Comparison of ENCODE assay signal across 12 cellular contexts in genomic region chr2:37774976-37775907, GRCh38.
DNase-seq lines count a peak whose midpoint lies in the region; ATAC-seq and TF ChIP-seq lines count a peak whose summit lies in the region.
"Had no signal": no experiment of that assay in that cellular context is flagged by ENCODE, and none has a peak within 500 bp of the region (broad histone marks: within the 10 kb centered on the region; RNA-seq: fewer than 3 reads in every experiment).

No MANE protein-coding gene starts in this region.

- ATAC-seq in HG02623 (IDR thresholded peaks at IDR 0.05; ENCODE audit: unreplicated experiment): no peak
- no peak for ATAC-seq in HG03025 (IDR thresholded peaks at IDR 0.05; ENCODE audit: low FRiP score, unreplicated experiment)
- ATAC-seq: effector memory CD8-positive, alpha-beta T cell had no signal

- H3K27me3 ChIP-seq in AG04450 (ENCODE audit: control insufficient read depth, insufficient read depth, low read length) (no peaks in the 10 kb centered on the region), esophagus squamous epithelium (peaks cover 0 to 83% (median 0%) of the 10 kb centered on the region in 4 donors), rectal smooth muscle tissue (ENCODE audit: control insufficient read depth, insufficient read depth, low read length) (no peaks in the 10 kb centered on the region), testis (no peaks in the 10 kb centered on the region)
- H3K27me3 ChIP-seq: adrenal gland had no signal

- H3K36me3 ChIP-seq in esophagus squamous epithelium (no peaks in the 10 kb centered on the region), rectal smooth muscle tissue (ENCODE audit: control insufficient read depth, insufficient read depth, low read length) (no peaks in the 10 kb centered on the region), testis (ENCODE audit: low read depth, missing control alignments) (no peaks in the 10 kb centered on the region)
- H3K36me3 ChIP-seq: adrenal gland had no signal

- H3K27ac ChIP-seq in AG04450 (ENCODE audit: low read depth, low read length) (peak overlapping the region; percentile 87), RWPE1 (peak overlapping the region; percentile 93), esophagus squamous epithelium (peak overlapping the region in 3 of 4 donors; percentile 36 to 73 (median 64)), rectal smooth muscle tissue (ENCODE audit: low read depth, low read length) (peak overlapping the region; percentile 87), testis (no peak overlapping the region)
- H3K27ac ChIP-seq: VCaP had no signal

- intact Hi-C loops in esophagus squamous epithelium (cut with DNase I): no loop called here
- intact Hi-C loops in testis (cut with DNase I; ENCODE audit: low total_unique reads): no loop called here

- H3K4me3 ChIP-seq in AG04450 (ENCODE audit: low read depth, low read length) (no peak overlapping the region), esophagus squamous epithelium (no peak overlapping the region), rectal smooth muscle tissue (ENCODE audit: low read length) (no peak overlapping the region), testis (no peak overlapping the region)
- H3K4me3 ChIP-seq: adrenal gland had no signal

- POLR2A ChIA-PET in AG04450 (lab: Yijun Ruan, JAX) (interaction anchor here (1.1 to 2.1 kb wide), 4 partner anchors 9 to 108 kb away, joined by 3 to 8 read pairs (median 5); no protein-coding TSS in a partner anchor), RWPE1 (lab: Yijun Ruan, JAX; ENCODE audit: low non-redundant PET) (no interaction called here)

- no peak overlapping the region for H3K9ac ChIP-seq in rectal smooth muscle tissue (ENCODE audit: low read length)

- CTCF ChIA-PET in AG04450 (lab: Charles Lee): interaction anchor here (2.3 kb wide), 1 partner anchor 102 kb away, joined by 12 read pairs; no protein-coding TSS in a partner anchor
- CTCF ChIA-PET in RWPE1 (lab: Yijun Ruan, JAX): no interaction called here

- H3K9me3 ChIP-seq in AG04450 (ENCODE audit: control insufficient read depth, insufficient read depth, low read length): no peaks in the 10 kb centered on the region
- H3K9me3 ChIP-seq in esophagus squamous epithelium: no peaks in the 10 kb centered on the region
- H3K9me3 ChIP-seq in testis: no peaks in the 10 kb centered on the region
- H3K9me3 ChIP-seq: adrenal gland had no signal

- no peak for TF ChIP-seq POLR2A in esophagus squamous epithelium (IDR thresholded peaks at IDR 0.05)
- TF ChIP-seq POLR2A in testis (IDR thresholded peaks at IDR 0.05): no peak

- H3K4me1 ChIP-seq in esophagus squamous epithelium (peaks cover 0 to 32% (median 17%) of the 10 kb centered on the region in 3 donors), rectal smooth muscle tissue (ENCODE audit: control insufficient read depth, insufficient read depth, low read length) (peaks cover 69% of the 10 kb centered on the region), testis (peaks cover 6% of the 10 kb centered on the region)

- WGBS in esophagus squamous epithelium, 2 donors: 39% methylated on average over 6 to 9 of the region's 9 CpGs
- WGBS in testis, 2 donors: 71 to 77% methylated on average over 9 of the region's 9 CpGs

- DNase-seq in AG04450 (ENCODE audit: low read depth, low spot score) (no peak), RWPE1 (ENCODE audit: low spot score) (no peak), esophagus squamous epithelium (lab: John Stamatoyannopoulos, UW) (no peak), iPS-NIHi7 (ENCODE audit: extremely low spot score) (no peak), testis (no peak)
- DNase-seq: activated CD8-positive, alpha-beta memory T cell treated with anti-CD3 and anti-CD28 coated beads, Interleukin-2, amount 50 U/mL, for 48 hours; adrenal gland; effector memory CD8-positive, alpha-beta T cell had no signal

- TF ChIP-seq CTCF in AG04450 (IDR thresholded peaks at IDR 0.05; ENCODE audit: low read depth, low read length) (no peak), RWPE1 (conservative IDR thresholded peaks at IDR 0.05; ENCODE audit: low read depth) (no peak), esophagus squamous epithelium (IDR thresholded peaks at IDR 0.05) (no peak), testis (IDR thresholded peaks at IDR 0.05) (no peak)

Comparison
In these comparisons a context has a peak if more than half of its experiments do, and no peak if none do; other contexts are left out.
1. H3K27ac ChIP-seq: peak in AG04450 (single experiment), RWPE1 (single experiment), esophagus squamous epithelium (3 of 4) and rectal smooth muscle tissue (single experiment); none in testis (0 of 2).